11 cellular contexts compared by ENCODE assay signal in genomic region chr21:40846566-40847411, GRCh38. TPM values are rescaled to one million over a fixed set of nuclear protein-coding genes. Genes with fewer than 3 reads are reported as not detected.
DNase-seq lines count a peak whose midpoint lies in the region; ATAC-seq and TF ChIP-seq lines count a peak whose summit lies in the region.
"Had no signal": no experiment of that assay in that cellular context is flagged by ENCODE, and none has a peak within 500 bp of the region (broad histone marks: within the 10 kb centered on the region; RNA-seq: fewer than 3 reads in every experiment).

Gene DSCAM (minus strand): TSS chr21:40847158. CDS start chr21:40846661, 497 bp downstream.

- CTCF ChIA-PET in Panc1 (lab: Charles Lee) = no interaction called here

- peak; percentile 56; the same call in 1 of the 2 replicates for ATAC-seq in Panc1
- ATAC-seq: esophagus mucosa had no signal

- H3K36me3 ChIP-seq in Panc1 (ENCODE audit: control insufficient read depth, insufficient read depth, low read length) = no peaks in the 10 kb centered on the region
- no peaks in the 10 kb centered on the region for H3K36me3 ChIP-seq in suprapubic skin

- TF ChIP-seq EP300 in suprapubic skin (IDR thresholded peaks at IDR 0.05) = no peak

- no peak for TF ChIP-seq POLR2A in suprapubic skin (IDR thresholded peaks at IDR 0.05)

- POLR2A ChIA-PET in Panc1 (lab: Charles Lee) = no interaction called here

- in situ Hi-C loops in Panc1 (cut with HindIII; ENCODE audit: low pct_unique_long_range_greater_than_20kb, low sequenced_read_pairs) = no loop called here

- H3K4me1 ChIP-seq in Panc1 (ENCODE audit: control insufficient read depth, insufficient read depth, low read length) (no peaks in the 10 kb centered on the region), suprapubic skin (peaks cover 3% of the 10 kb centered on the region)

- DNase-seq in NCI-H2081 (lab: John Stamatoyannopoulos, UW) (peak; percentile 48 to 62), NCI-H2081 treated with DMSO at 0.1 percent for 48 hours (lab: John Stamatoyannopoulos, UW) (no peak), Panc1 (ENCODE audit: low read depth, low spot score) (no peak), head of caudate nucleus (peak in 36 of 42 donors; percentile 19 to 66 (median 42)), suprapubic skin (ENCODE audit: low spot score in 2 of 2) (no peak), NK-92 (lab: John Stamatoyannopoulos, UW; ENCODE audit: unreplicated experiment) (no peak), NCI-H446 (lab: John Stamatoyannopoulos, UW) (no peak), dedifferentiated amniotic fluid mesenchymal stem cell (ENCODE audit: extremely low spot score) (no peak)
- DNase-seq: ACHN had no signal

- intact Hi-C loops in Panc1 (cut with micrococcal nuclease; ENCODE audit: unreplicated experiment) = loop anchor here (10.0 kb wide), 1 partner anchor 218 kb away; no protein-coding TSS in a partner anchor
- intact Hi-C loops in head of caudate nucleus (cut with DNase I) = no loop called here

- no peaks in the 10 kb centered on the region for H3K9me3 ChIP-seq in Panc1 (ENCODE audit: control insufficient read depth, insufficient read depth, low read depth, low read length)
- H3K9me3 ChIP-seq in suprapubic skin = no peaks in the 10 kb centered on the region

- no peak within 1 kb of the TSS for H3K27ac ChIP-seq in Panc1 (ENCODE audit: low read length)
- H3K27ac ChIP-seq in suprapubic skin = no peak within 1 kb of the TSS

- no peak for TF ChIP-seq CTCF in Panc1 (IDR thresholded peaks at IDR 0.05)
- TF ChIP-seq CTCF in suprapubic skin (IDR thresholded peaks at IDR 0.05) = no peak

- WGBS in suprapubic skin = 6% methylated on average over 41 of the region's 95 CpGs

- peak within 1 kb of the TSS in 1 of 2 experiments; percentile 5; a peak in 1 of 4 replicates for H3K4me3 ChIP-seq in Panc1 (ENCODE audit: low read depth in 2 of 2, low read length in 2 of 2)
- peak within 1 kb of the TSS; percentile 21 for H3K4me3 ChIP-seq in suprapubic skin

- H3K27me3 ChIP-seq in Panc1 (ENCODE audit: control insufficient read depth, insufficient read depth, low read length) (peaks cover 12% of the 10 kb centered on the region), suprapubic skin (peaks cover 52% of the 10 kb centered on the region)

- no TSS peak for BruUV-seq in Panc1 (replicated peaks; lab: Mats Ljungman, UMichigan)

RNA-seq across cellular contexts. Expression of gene DSCAM, which starts in this region (rescaled TPM):
- not detected for total RNA-seq in Panc1 (2021; ENCODE audit: unreplicated experiment)
- not detected for polyA plus RNA-seq in Panc1 (2012; ENCODE audit: insufficient read length)
- total RNA-seq in suprapubic skin = under 1 TPM in 1 of 4 donors, not detected in 3; 0.08 TPM
- total RNA-seq: esophagus mucosa had no signal
- polyA plus RNA-seq: IgD-negative memory B cell had no signal

Comparison
In these comparisons a context has a peak if more than half of its experiments do, and no peak if none do; other contexts are left out.
1. DNase-seq: peak in NCI-H2081 (2 of 2) and head of caudate nucleus (36 of 42); none in NCI-H2081 treated with DMSO at 0.1 percent for 48 hours (single experiment), Panc1 (single experiment), suprapubic skin (0 of 2), NK-92 (single experiment), NCI-H446 (0 of 2) and dedifferentiated amniotic fluid mesenchymal stem cell (single experiment).
2. Peak in ATAC-seq in Panc1; RNA of the gene not detected or under 1 TPM.